In the genomic region with DNA sequence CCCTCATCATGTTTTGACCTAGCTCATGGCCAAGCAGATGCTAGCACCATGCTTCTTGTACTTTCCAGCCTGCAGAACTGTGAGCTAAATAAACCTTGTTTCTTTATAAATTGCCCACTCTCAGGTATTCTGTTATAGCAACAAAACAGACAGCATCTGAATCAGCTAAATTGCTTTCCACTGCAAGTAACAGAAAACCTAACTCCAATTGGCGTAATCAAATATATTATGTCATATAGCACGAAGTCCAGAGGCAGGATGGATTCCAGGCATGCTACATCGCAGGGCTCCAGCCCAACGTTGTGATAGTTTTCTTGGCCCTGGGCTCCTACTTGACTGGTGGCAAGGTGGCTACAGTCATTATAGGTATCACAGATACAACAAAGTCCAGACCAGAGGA, we compare ENCODE assay signal across 32 cellular contexts.
"Had no signal": no experiment of that assay in that cellular context is flagged by ENCODE, and none has a peak within 500 bp of the region (broad histone marks: within the 10 kb centered on the region; RNA-seq: fewer than 3 reads in every experiment).

No MANE protein-coding gene starts in this region.

- H3K27ac ChIP-seq: heart left ventricle, left ventricle myocardium inferior, pancreas, psoas muscle, right lobe of liver, stomach, testis, thyroid gland, transverse colon, upper lobe of right lung had no signal

- H3K27me3 Mint-ChIP-seq: natural killer cell treated with Interleukin-12 subunit alpha and Interleukin-12 subunit beta and Interleukin-15 and Interleukin-18, amount 100 ng/mL, for 72 hours; stimulated activated naive B cell treated with anti-CD40 and anti-IgM and Interleukin-4, amounts not matched to agents 10 μg/mL and 1 μg/mL and 100 μg/mL, for 72 hours had no signal

- H3K27ac Mint-ChIP-seq: immature natural killer cell; mesothelial cell of epicardium; naive thymus-derived CD4-positive, alpha-beta T cell; natural killer cell treated with Interleukin-12 subunit alpha and Interleukin-12 subunit beta and Interleukin-15 and Interleukin-18, amount 100 ng/mL, for 72 hours; stimulated activated naive B cell treated with anti-CD40 and anti-IgM and Interleukin-4, amounts not matched to agents 10 μg/mL and 1 μg/mL and 100 μg/mL, for 72 hours had no signal

- H3K27me3 ChIP-seq: heart left ventricle, pancreas, right lobe of liver, stomach, testis, thyroid gland, transverse colon, upper lobe of right lung had no signal

- H3K9me3 ChIP-seq: heart left ventricle, left ventricle myocardium inferior, mucosa of descending colon, pancreas, psoas muscle, right lobe of liver, stomach, testis, thyroid gland, transverse colon, upper lobe of right lung had no signal

- H3K9me3 Mint-ChIP-seq: mesothelial cell of epicardium; naive thymus-derived CD4-positive, alpha-beta T cell; natural killer cell treated with Interleukin-12 subunit alpha and Interleukin-12 subunit beta and Interleukin-15 and Interleukin-18, amount 100 ng/mL, for 72 hours; stimulated activated naive B cell treated with anti-CD40 and anti-IgM and Interleukin-4, amounts not matched to agents 10 μg/mL and 1 μg/mL and 100 μg/mL, for 72 hours had no signal

- H3K36me3 ChIP-seq: heart left ventricle, left ventricle myocardium inferior, pancreas, right lobe of liver, stomach, thyroid gland, transverse colon, upper lobe of right lung had no signal

- ATAC-seq: heart left ventricle; left colon; mucosa of descending colon; naive thymus-derived CD4-positive, alpha-beta T cell; natural killer cell treated with Interleukin-12 subunit alpha and Interleukin-12 subunit beta and Interleukin-15 and Interleukin-18, amount 100 ng/mL, for 72 hours; pancreas; psoas muscle; right lobe of liver; stimulated activated naive B cell treated with anti-CD40 and anti-IgM and Interleukin-4, amounts not matched to agents 10 μg/mL and 1 μg/mL and 100 μg/mL, for 72 hours; stimulated activated naive CD8-positive, alpha-beta T cell treated with anti-CD3 and anti-CD28 coated beads, Interleukin-15, Interleukin-2, amounts not matched to agents 100 U/mL and 50 U/mL, for 24 hours; upper lobe of right lung had no signal

- H3K4me3 Mint-ChIP-seq: immature natural killer cell; mesothelial cell of epicardium; naive thymus-derived CD4-positive, alpha-beta T cell; natural killer cell treated with Interleukin-12 subunit alpha and Interleukin-12 subunit beta and Interleukin-15 and Interleukin-18, amount 100 ng/mL, for 72 hours; neural crest cell; stimulated activated naive B cell treated with anti-CD40 and anti-IgM and Interleukin-4, amounts not matched to agents 10 μg/mL and 1 μg/mL and 100 μg/mL, for 72 hours had no signal

- H3K4me1 ChIP-seq: heart left ventricle, left ventricle myocardium inferior, pancreas, psoas muscle, right lobe of liver, stomach, testis, thyroid gland, transverse colon, upper lobe of right lung had no signal

- DNase-seq: heart left ventricle; hypothalamus; immature natural killer cell; kidney; left colon; left ventricle myocardium inferior; mesendoderm; mucosa of descending colon; naive thymus-derived CD4-positive, alpha-beta T cell; nucleus accumbens; pancreas; posterior cingulate gyrus; psoas muscle; right lobe of liver; stimulated activated CD4-positive, alpha-beta T cell treated with anti-CD3 and anti-CD28 coated beads, Interleukin-12 subunit alpha, Interleukin-12 subunit beta, amount 100 ng/mL, for 4 hours; stimulated activated CD4-positive, alpha-beta T cell treated with anti-CD3 and anti-CD28 coated beads, Interleukin-15, amount 100 ng/mL, for 24 hours; stimulated activated CD4-positive, alpha-beta T cell treated with anti-CD3 and anti-CD28 coated beads, Interleukin-2, amount 100 ng/mL, for 48 hours; stimulated activated CD4-positive, alpha-beta T cell treated with anti-CD3 and anti-CD28 coated beads, Interleukin-4, amount 100 ng/mL, for 4 hours; stimulated activated CD8-positive, alpha-beta memory T cell treated with anti-CD3 and anti-CD28 coated beads, Interleukin-4, amount 100 ng/mL, for 48 hours; stimulated activated naive B cell treated with anti-CD40 and anti-IgM and Interleukin-4, amounts not matched to agents 10 μg/mL and 1 μg/mL and 100 μg/mL, for 72 hours; stimulated activated naive CD8-positive, alpha-beta T cell treated with anti-CD3 and anti-CD28 coated beads, Interleukin-15, Interleukin-2, amounts not matched to agents 100 U/mL and 50 U/mL, for 24 hours; stomach; testis; thyroid gland; transverse colon; upper lobe of right lung had no signal

- FAIRE-seq: islet of Langerhans, kidney, pancreas, urothelium cell line had no signal

- H3K4me1 Mint-ChIP-seq: immature natural killer cell, mesothelial cell of epicardium had no signal

- H3K36me3 Mint-ChIP-seq: immature natural killer cell; mesothelial cell of epicardium; natural killer cell treated with Interleukin-12 subunit alpha and Interleukin-12 subunit beta and Interleukin-15 and Interleukin-18, amount 100 ng/mL, for 72 hours; stimulated activated naive B cell treated with anti-CD40 and anti-IgM and Interleukin-4, amounts not matched to agents 10 μg/mL and 1 μg/mL and 100 μg/mL, for 72 hours had no signal

- H3K4me3 ChIP-seq: heart left ventricle, left ventricle myocardium inferior, lung, mucosa of descending colon, pancreas, psoas muscle, right lobe of liver, stomach, testis, thyroid gland, transverse colon, upper lobe of right lung had no signal
